Comparison of ENCODE assay signal across 8 cellular contexts in genomic region chr1:156082111-156083091, GRCh38. TPM values are rescaled to one million over a fixed set of nuclear protein-coding genes. Genes with fewer than 3 reads are reported as not detected.
DNase-seq lines count a peak whose midpoint lies in the region; ATAC-seq and TF ChIP-seq lines count a peak whose summit lies in the region.

TSS of gene MEX3A (minus strand) at chr1:156082465. CDS start at chr1:156081998, 467 bp downstream.

- TF ChIP-seq CTCF in OCI-LY3 (IDR thresholded peaks at IDR 0.05; ENCODE audit: low read depth, low read length) (no peak), esophagus muscularis mucosa (IDR thresholded peaks at IDR 0.05) (peak in 1 of 3 experiments; percentile 18), stomach (IDR thresholded peaks at IDR 0.05) (no peak)

- H3K4me1 Mint-ChIP-seq in activated T-cell treated with anti-CD3 and anti-CD28 coated beads, Interleukin-2, amount 50 U/mL, for 24 hours (ENCODE audit: low read depth), result peaks cover 14% of the 10 kb centered on the region

- no peaks in the 10 kb centered on the region for H3K9me3 Mint-ChIP-seq in activated T-cell treated with anti-CD3 and anti-CD28 coated beads, Interleukin-2, amount 50 U/mL, for 24 hours

- no peak for ATAC-seq in HG03097 (IDR thresholded peaks at IDR 0.05; ENCODE audit: low FRiP score, unreplicated experiment)

- H3K27ac ChIP-seq in OCI-LY3 (ENCODE audit: low read length) (no peak within 1 kb of the TSS), esophagus muscularis mucosa (replicated peaks in 1 of 4) (peak within 1 kb of the TSS; percentile 67 to 77 (median 70)), stomach (peak within 1 kb of the TSS in 4 of 5 donors; percentile 44 to 81 (median 65))

- H3K4me2 ChIP-seq in OCI-LY3 (ENCODE audit: low read length), result peak within 1 kb of the TSS; percentile 84

- peak within 1 kb of the TSS; percentile 58 for H3K9ac ChIP-seq in OCI-LY3 (ENCODE audit: low read length)

- H3K4me1 ChIP-seq in OCI-LY3 (ENCODE audit: low read length) (peaks cover 19% of the 10 kb centered on the region), esophagus muscularis mucosa (peaks cover 28 to 50% (median 36%) of the 10 kb centered on the region in 4 donors), stomach (peaks cover 19 to 35% (median 24%) of the 10 kb centered on the region in 4 donors)

- peak within 1 kb of the TSS; percentile 94 for H2AFZ ChIP-seq in OCI-LY3 (ENCODE audit: low read depth, low read length)

- no peaks in the 10 kb centered on the region for H3K36me3 Mint-ChIP-seq in activated T-cell treated with anti-CD3 and anti-CD28 coated beads, Interleukin-2, amount 50 U/mL, for 24 hours (ENCODE audit: low read depth)

- peak within 1 kb of the TSS; percentile 80 for H3K4me3 Mint-ChIP-seq in activated T-cell treated with anti-CD3 and anti-CD28 coated beads, Interleukin-2, amount 50 U/mL, for 24 hours

- no peaks in the 10 kb centered on the region for H4K20me1 ChIP-seq in OCI-LY3 (ENCODE audit: insufficient read depth, low read length)

- TF ChIP-seq POLR2A in esophagus muscularis mucosa (IDR thresholded peaks at IDR 0.05; ENCODE audit: low read depth) (no peak), stomach (IDR thresholded peaks at IDR 0.05) (no peak)

- peaks cover 35% of the 10 kb centered on the region for H3K27me3 ChIP-seq in OCI-LY3 (ENCODE audit: low read depth, low read length)
- no peaks in the 10 kb centered on the region for H3K27me3 ChIP-seq in esophagus muscularis mucosa
- peaks cover 0 to 18% (median 0%) of the 10 kb centered on the region in 3 donors for H3K27me3 ChIP-seq in stomach

- TF ChIP-seq EP300 in esophagus muscularis mucosa (IDR thresholded peaks at IDR 0.05) (no peak), stomach (IDR thresholded peaks at IDR 0.05) (no peak)

- H3K36me3 ChIP-seq in OCI-LY3 (replicated peaks; ENCODE audit: low read depth, low read length), result no peaks in the 10 kb centered on the region
- H3K36me3 ChIP-seq in esophagus muscularis mucosa, result no peaks in the 10 kb centered on the region
- H3K36me3 ChIP-seq in stomach, result no peaks in the 10 kb centered on the region

- DNase-seq in DMS53 treated with DMSO at 0.1 percent for 48 hours (lab: John Stamatoyannopoulos, UW; ENCODE audit: unreplicated experiment) (peak; percentile 10), HuH-7.5 (ENCODE audit: low spot score) (peak; percentile 98), esophagus muscularis mucosa (ENCODE audit: extremely low spot score) (no peak), mucosa of gallbladder (ENCODE audit: low spot score) (peak; percentile 62), stomach (peak; percentile 69)
- peak; percentile 76 for DNase-seq in activated T-cell treated with anti-CD3 and anti-CD28 coated beads, Interleukin-2, amount 50 U/mL, for 24 hours

- H3K4me3 ChIP-seq in OCI-LY3 (ENCODE audit: low read length) (peak within 1 kb of the TSS; percentile 81), esophagus muscularis mucosa (peak within 1 kb of the TSS; percentile 81 to 88 (median 86)), stomach (peak within 1 kb of the TSS; percentile 82 to 97 (median 86))

- no peak within 1 kb of the TSS for H3K27ac Mint-ChIP-seq in activated T-cell treated with anti-CD3 and anti-CD28 coated beads, Interleukin-2, amount 50 U/mL, for 24 hours

- H3K79me2 ChIP-seq in OCI-LY3 (ENCODE audit: low read length), result no peaks in the 10 kb centered on the region

- 1% methylated on average over 33 of the region's 69 CpGs for WGBS in esophagus muscularis mucosa
- 0 to 1% (median 0%) methylated on average over 53 to 69 of the region's 69 CpGs for WGBS in stomach, 5 donors

- H3K9me3 ChIP-seq in OCI-LY3 (ENCODE audit: insufficient read depth, low read length) (no peaks in the 10 kb centered on the region), esophagus muscularis mucosa (no peaks in the 10 kb centered on the region), stomach (no peaks in the 10 kb centered on the region)

- peaks cover 58% of the 10 kb centered on the region for H3K27me3 Mint-ChIP-seq in activated T-cell treated with anti-CD3 and anti-CD28 coated beads, Interleukin-2, amount 50 U/mL, for 24 hours

- intact Hi-C loops in esophagus muscularis mucosa (cut with DNase I), result no loop called here
- intact Hi-C loops in stomach (cut with DNase I; ENCODE audit: low total_unique reads), result no loop called here

RNA-seq across cellular contexts. Expression of gene MEX3A, which starts in this region (rescaled TPM):
- total RNA-seq in esophagus muscularis mucosa (1 to 10 TPM in 1 of 4 donors, under 1 TPM in 3; under 0.01 to 1.6 (median 0.66) TPM), mucosa of gallbladder (1.4 TPM), stomach (10 to 100 TPM in 1 of 5 donors, 1 to 10 TPM in 2, not detected in 2; 1.5 to 11.0 (median 1.6) TPM)
- 1 to 10 TPM in 1 of 3 donors, under 1 TPM in 1, not detected in 1; 0.25 to 1.1 TPM for polyA plus RNA-seq in stomach
